In the genomic region with DNA sequence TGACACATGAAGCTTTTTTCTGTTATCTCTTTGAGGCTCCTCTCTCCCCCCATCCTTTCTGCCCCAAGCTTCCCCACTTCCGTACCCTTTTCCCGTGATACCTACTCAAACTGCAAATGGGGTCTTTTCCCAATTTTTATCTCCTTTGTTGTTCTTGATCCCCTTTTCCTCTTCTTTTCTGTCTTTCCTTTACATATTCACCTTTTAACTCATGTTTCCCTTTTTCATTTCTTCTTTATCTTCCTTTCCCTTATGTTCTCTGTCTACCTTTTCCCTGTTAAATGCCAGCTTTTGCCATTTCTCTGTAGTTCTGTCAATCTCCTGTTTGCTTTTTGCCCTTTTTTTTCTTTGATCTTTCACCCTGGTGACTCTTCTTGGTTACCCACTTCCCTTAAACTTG, we compare ENCODE assay signal across 13 cellular contexts. TPM values are rescaled to one million over a fixed set of nuclear protein-coding genes. Genes with fewer than 3 reads are reported as not detected.
A peak's percentile ranks its signal among the peaks of the same experiment; 100 is the strongest.
DNase-seq lines count a peak whose midpoint lies in the region; ATAC-seq and TF ChIP-seq lines count a peak whose summit lies in the region.
"Had no signal": no experiment of that assay in that cellular context is flagged by ENCODE, and none has a peak within 500 bp of the region (broad histone marks: within the 10 kb centered on the region; RNA-seq: fewer than 3 reads in every experiment).

No MANE protein-coding gene starts in this region.

- H2BK12ac ChIP-seq in H9 (ENCODE audit: insufficient read length, low read depth, low read length), result no peak overlapping the region

- intact Hi-C loops in HCT116 (cut with micrococcal nuclease), result loop anchor here (10.0 kb wide), 1 partner anchor 177 kb away; no protein-coding TSS in a partner anchor

- H3K27ac Mint-ChIP-seq in WTC11 (no peak overlapping the region), immature natural killer cell (no peak overlapping the region), H9 (no peak overlapping the region)
- H3K27ac Mint-ChIP-seq: activated CD8-positive, alpha-beta T cell treated with anti-CD3 and anti-CD28 coated beads for 36 hours had no signal

- H4K91ac ChIP-seq in H9 (ENCODE audit: insufficient read length, low read depth, low read length), result no peak overlapping the region

- H3K9me3 Mint-ChIP-seq in WTC11, result no peaks in the 10 kb centered on the region
- H3K9me3 Mint-ChIP-seq in immature natural killer cell, result no peaks in the 10 kb centered on the region
- H3K9me3 Mint-ChIP-seq in H9, result peaks cover 0 to 4% of the 10 kb centered on the region in 2 experiments; a peak in 1 of 5 replicates
- H3K9me3 Mint-ChIP-seq: activated CD8-positive, alpha-beta T cell treated with anti-CD3 and anti-CD28 coated beads for 36 hours had no signal

- H3K79me2 ChIP-seq in HCT116 (ENCODE audit: insufficient read depth, low read length), result no peaks in the 10 kb centered on the region
- H3K79me2 ChIP-seq in H9 (ENCODE audit: insufficient read depth, low read length), result no peaks in the 10 kb centered on the region

- H4K8ac ChIP-seq in H9 (replicated peaks; ENCODE audit: insufficient read length, low read depth, low read length), result no peak overlapping the region

- TF ChIP-seq CTCF in HCT116 (IDR thresholded peaks at IDR 0.05 in 2 of 3, conservative IDR thresholded peaks at IDR 0.05 in 1 of 3; ENCODE audit: borderline replicate concordance in 1 of 3, insufficient read depth in 1 of 3, low read depth in 2 of 3, low read length in 2 of 3) (no peak), WTC11 (IDR thresholded peaks at IDR 0.05) (no peak), H9 (conservative IDR thresholded peaks at IDR 0.05) (no peak)

- H3K36me3 ChIP-seq in HCT116 (ENCODE audit: control insufficient read depth in 1 of 2, insufficient read depth in 2 of 2, low read length in 2 of 2) (no peaks in the 10 kb centered on the region), skeletal muscle satellite cell (ENCODE audit: insufficient read depth, low read length) (no peaks in the 10 kb centered on the region)
- H3K36me3 ChIP-seq: colonic mucosa had no signal

- no TSS peak for BruUV-seq in HCT116 (replicated peaks; lab: Mats Ljungman, UMichigan)

- WGBS in H9 (ENCODE audit: extremely low coverage, insufficient read length, low lambda C conversion rate), result no CpG with 5 or more reads among the region's 2 CpGs

- H2BK120ac ChIP-seq in H9 (ENCODE audit: low read depth, low read length, poor library complexity, severe bottlenecking), result no peak overlapping the region

- H3K36me3 Mint-ChIP-seq in WTC11, result no peaks in the 10 kb centered on the region
- H3K36me3 Mint-ChIP-seq in immature natural killer cell, result no peaks in the 10 kb centered on the region
- H3K36me3 Mint-ChIP-seq in H9 (ENCODE audit: insufficient read depth in 1 of 3, low read depth in 3 of 3), result peaks cover 0 to 4% (median 0%) of the 10 kb centered on the region in 3 experiments; a peak in 1 of 7 replicates

- H3K27ac ChIP-seq in HCT116 (ENCODE audit: low read depth, low read length), result no peak overlapping the region
- no peak overlapping the region for H3K27ac ChIP-seq in H9 (ENCODE audit: insufficient read length, low read depth, low read length)

- no peaks in the 10 kb centered on the region for H3K79me1 ChIP-seq in H9 (ENCODE audit: insufficient read depth, low read depth, low read length, poor library complexity, severe bottlenecking)

- H3K27me3 Mint-ChIP-seq in WTC11 (ENCODE audit: low read depth) (peaks cover 84% of the 10 kb centered on the region), immature natural killer cell (ENCODE audit: low read depth in 3 of 3) (peaks cover 22 to 40% (median 30%) of the 10 kb centered on the region in 3 donors), H9 (ENCODE audit: low read depth) (peaks cover 99% of the 10 kb centered on the region)

- H3K4me1 Mint-ChIP-seq in WTC11 (peaks cover 40% of the 10 kb centered on the region), immature natural killer cell (peaks cover 24 to 40% of the 10 kb centered on the region in 2 donors), H9 (peaks cover 26 to 35% of the 10 kb centered on the region in 2 experiments)

- H3K4me2 ChIP-seq in HCT116 (ENCODE audit: low read length) (peak overlapping the region; percentile 96; the same call in 1 of the 2 replicates), skeletal muscle satellite cell (ENCODE audit: low read length) (peak overlapping the region; percentile 100), H9 (ENCODE audit: insufficient read depth, insufficient read length, low read length) (no peak overlapping the region)

- H3K27me3 ChIP-seq in HCT116 (ENCODE audit: insufficient read depth, low read length) (peaks cover 11% of the 10 kb centered on the region; the same call in 1 of the 2 replicates), skeletal muscle satellite cell (ENCODE audit: control insufficient read depth, insufficient read depth, low read length) (peaks cover 10% of the 10 kb centered on the region), H9 (ENCODE audit: insufficient read depth, low read length) (peaks cover 41% of the 10 kb centered on the region)
- H3K27me3 ChIP-seq: colonic mucosa had no signal

- TF ChIP-seq RAD21 in HCT116 (IDR thresholded peaks at IDR 0.05; ENCODE audit: low read depth), result no peak

- H3K9me2 ChIP-seq in HCT116 (ENCODE audit: insufficient read depth), result no peaks in the 10 kb centered on the region

- no peak overlapping the region for H3K4ac ChIP-seq in H9 (ENCODE audit: low read depth, low read length)

- H3K9me3 ChIP-seq in HCT116 (ENCODE audit: control insufficient read depth in 1 of 2, insufficient read depth in 1 of 2, low read depth in 1 of 2, low read length in 2 of 2) (no peaks in the 10 kb centered on the region), skeletal muscle satellite cell (replicated peaks; ENCODE audit: low read length) (no peaks in the 10 kb centered on the region), H9 (ENCODE audit: control insufficient read depth, low read depth, low read length) (no peaks in the 10 kb centered on the region)
- H3K9me3 ChIP-seq: colonic mucosa had no signal

- peaks cover 9 to 37% of the 10 kb centered on the region in 2 experiments for H3K4me1 ChIP-seq in HCT116 (ENCODE audit: control insufficient read depth in 1 of 2, insufficient read depth in 2 of 2, low read length in 2 of 2)
- peaks cover 25% of the 10 kb centered on the region for H3K4me1 ChIP-seq in skeletal muscle satellite cell (ENCODE audit: control insufficient read depth, insufficient read depth, low read length)
- peaks cover 3% of the 10 kb centered on the region; the same call in 1 of the 2 replicates for H3K4me1 ChIP-seq in H9 (ENCODE audit: insufficient read depth, low read length)
- H3K4me1 ChIP-seq: colonic mucosa had no signal

- RAD21 ChIA-PET in HCT116 (lab: Charles Lee; ENCODE audit: low non-redundant PET in 1 of 2, low total read pairs in 2 of 2, uncharacterized antibody in 2 of 2, unreplicated experiment in 2 of 2), result no interaction called here

- no peak overlapping the region for H3T11ph ChIP-seq in H9 (ENCODE audit: low read length)

- no peak overlapping the region for H3K56ac ChIP-seq in H9 (ENCODE audit: insufficient read length, low read depth, low read length)

- H2BK5ac ChIP-seq in H9 (ENCODE audit: insufficient read length, low read length), result no peak overlapping the region

- H3K4me3 ChIP-seq in HCT116 (replicated peaks in 1 of 2; ENCODE audit: low read depth in 1 of 2, low read length in 2 of 2) (no peak overlapping the region), skeletal muscle satellite cell (ENCODE audit: low read length) (no peak overlapping the region)
- H3K4me3 ChIP-seq: colonic mucosa had no signal

- no peak overlapping the region for H2AK5ac ChIP-seq in H9 (ENCODE audit: insufficient read length, low read length)

- no peak for DNase-seq in HCT116 (ENCODE audit: low read depth, low spot score)
- DNase-seq in WTC11 (ENCODE audit: low spot score), result no peak
- DNase-seq in immature natural killer cell, result no peak
- no peak for DNase-seq in H9
- no peak for DNase-seq in NCI-H510A (lab: John Stamatoyannopoulos, UW)
- DNase-seq: activated CD8-positive, alpha-beta T cell treated with anti-CD3 and anti-CD28 coated beads for 36 hours; colonic mucosa; NCI-H1105 treated with DMSO at 0.1 percent for 48 hours; NCI-H226; OCI-M1 had no signal

- peak overlapping the region; percentile 90 for H3K4me3 Mint-ChIP-seq in WTC11
- H3K4me3 Mint-ChIP-seq in immature natural killer cell, result peak overlapping the region in 3 of 5 donors; percentile 3 to 54 (median 38)
- H3K4me3 Mint-ChIP-seq in H9, result peak overlapping the region in 1 of 2 experiments; percentile 52; a peak in 3 of 5 replicates

- no peak overlapping the region for H2BK20ac ChIP-seq in H9 (ENCODE audit: low read depth, low read length, poor library complexity, severe bottlenecking)

- H3K23ac ChIP-seq in H9 (ENCODE audit: insufficient read length, low read depth, low read length), result no peak overlapping the region

- H3K23me2 ChIP-seq in H9 (ENCODE audit: insufficient read length, low read depth, low read length, poor library complexity, severe bottlenecking), result peaks cover 28% of the 10 kb centered on the region

- ATAC-seq in HCT116 (no peak), WTC11 (no peak), HG03039 (IDR thresholded peaks at IDR 0.05; ENCODE audit: unreplicated experiment) (no peak)
- ATAC-seq: activated CD8-positive, alpha-beta T cell treated with anti-CD3 and anti-CD28 coated beads for 36 hours; HepG2 had no signal

- H4K5ac ChIP-seq in H9 (ENCODE audit: insufficient read length, low read depth, low read length), result no peak overlapping the region

- H3K9ac ChIP-seq in HCT116 (ENCODE audit: low read length) (no peak overlapping the region), skeletal muscle satellite cell (ENCODE audit: low read depth, low read length) (no peak overlapping the region), H9 (ENCODE audit: extremely low read depth, insufficient read length, low read length) (no peak overlapping the region)

- no peak overlapping the region for H3K18ac ChIP-seq in H9 (ENCODE audit: insufficient read length, low read depth, low read length)

- no peak overlapping the region for H2AFZ ChIP-seq in HCT116 (ENCODE audit: low read depth, low read length, poor library complexity, severe bottlenecking)
- no peak overlapping the region for H2AFZ ChIP-seq in H9 (ENCODE audit: low read length)

- POLR2A ChIA-PET in HCT116 (lab: Charles Lee), result interaction anchor here (0.9 kb wide), 1 partner anchor 8 kb away, joined by 3 read pairs; no protein-coding TSS in a partner anchor
- POLR2A ChIA-PET in WTC11 (lab: Charles Lee), result no interaction called here

- CTCF ChIA-PET in HCT116 (lab: Charles Lee) (interaction anchor here (2.1 kb wide), 1 partner anchor 9 kb away, joined by 7 read pairs; no protein-coding TSS in a partner anchor), WTC11 (lab: Charles Lee) (no interaction called here)

- H2BK15ac ChIP-seq in H9 (ENCODE audit: low read depth, low read length), result no peak overlapping the region

- H4K20me1 ChIP-seq in HCT116 (ENCODE audit: insufficient read depth) (no peaks in the 10 kb centered on the region), H9 (ENCODE audit: control insufficient read depth, insufficient read depth, insufficient read length) (no peaks in the 10 kb centered on the region)

- no peak overlapping the region for H3K14ac ChIP-seq in H9 (ENCODE audit: insufficient read depth, low read length)

- no peak for TF ChIP-seq POLR2A in HCT116 (IDR thresholded peaks at IDR 0.05; ENCODE audit: borderline replicate concordance, extremely low read depth, insufficient read depth, insufficient read length)

RNA-seq across cellular contexts. Expression of a gene that starts 2.6 kb away (rescaled TPM):
- total RNA-seq in HCT116 (2021; ENCODE audit: unreplicated experiment) (4.7 TPM), WTC11 (2021) (5.9 to 7.6 TPM (median 6.7 TPM) in 3 replicates), H9 (2021) (0.33 and 0.90 TPM in 2 replicates)
- 1.7 and 2.5 TPM in 2 replicates for polyA plus RNA-seq in HCT116 (2012)
- not detected for polyA plus RNA-seq in immature natural killer cell
- total RNA-seq in skeletal muscle satellite cell (2012; rRNA removed), result 1.5 and 2.2 TPM in 2 replicates
- total RNA-seq: activated CD8-positive, alpha-beta T cell treated with anti-CD3 and anti-CD28 coated beads for 36 hours; HepG2 had no signal
